ENCODE assay signal across 9 cellular contexts in the genomic region with DNA sequence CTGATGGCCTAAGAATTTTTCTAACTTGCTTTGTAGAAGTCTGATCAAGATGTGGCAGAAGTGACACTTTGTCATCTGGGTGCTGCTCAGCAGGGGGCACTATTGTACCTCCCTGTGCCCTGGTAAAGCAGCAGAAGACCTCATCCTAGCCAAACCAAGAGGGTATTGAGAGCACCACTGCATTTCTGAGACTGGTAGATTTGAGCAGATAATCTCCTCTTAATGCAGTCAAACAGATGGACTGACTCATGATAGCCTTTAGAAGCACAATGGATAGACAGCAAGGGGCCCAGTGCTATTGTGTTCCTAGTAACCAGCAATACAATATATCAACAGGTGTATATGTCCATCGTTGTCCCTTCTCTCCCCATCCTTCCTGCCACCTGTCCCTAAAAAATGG. TPM values are rescaled to one million over a fixed set of nuclear protein-coding genes. Genes with fewer than 3 reads are reported as not detected.
DNase-seq lines count a peak whose midpoint lies in the region; ATAC-seq and TF ChIP-seq lines count a peak whose summit lies in the region.
"Had no signal": no experiment of that assay in that cellular context is flagged by ENCODE, and none has a peak within 500 bp of the region (broad histone marks: within the 10 kb centered on the region; RNA-seq: fewer than 3 reads in every experiment).

No MANE protein-coding gene starts in this region.

- H3K9me3 Mint-ChIP-seq in T-cell: no peaks in the 10 kb centered on the region
- no peaks in the 10 kb centered on the region for H3K9me3 Mint-ChIP-seq in activated T-helper 17 cell treated with anti-CD3 and anti-CD28 coated beads, Interleukin-2, amount 50 U/mL, for 72 hours

- intact Hi-C loops in adrenal gland (cut with DNase I): no loop called here

- H3K4me1 ChIP-seq in adrenal gland (replicated peaks in 1 of 2): peaks cover 11 to 15% of the 10 kb centered on the region in 2 donors

- CTCF ChIA-PET in T-cell (lab: Charles Lee): no interaction called here

- peaks cover 5% of the 10 kb centered on the region for H3K36me3 Mint-ChIP-seq in T-cell
- H3K36me3 Mint-ChIP-seq in activated T-helper 17 cell treated with anti-CD3 and anti-CD28 coated beads, Interleukin-2, amount 50 U/mL, for 72 hours (ENCODE audit: low read depth): peaks cover 22% of the 10 kb centered on the region

- no peak overlapping the region for H3K27ac Mint-ChIP-seq in T-cell
- H3K27ac Mint-ChIP-seq in activated T-helper 17 cell treated with anti-CD3 and anti-CD28 coated beads, Interleukin-2, amount 50 U/mL, for 72 hours: no peak overlapping the region

- H3K36me3 ChIP-seq in adrenal gland (replicated peaks in 1 of 2): no peaks in the 10 kb centered on the region

- H3K4me3 ChIP-seq in NB4 (ENCODE audit: low read depth, low read length) (no peak overlapping the region), adrenal gland (no peak overlapping the region)

- TF ChIP-seq CTCF in NB4 (IDR thresholded peaks at IDR 0.05; ENCODE audit: low read depth, low read length) (peak; percentile 70), adrenal gland (IDR thresholded peaks at IDR 0.05) (peak in 5 of 6 experiments; percentile 27 to 44 (median 43))

- peaks cover 0 to 2% of the 10 kb centered on the region in 2 donors for H3K27me3 Mint-ChIP-seq in T-cell
- H3K27me3 Mint-ChIP-seq in activated T-helper 17 cell treated with anti-CD3 and anti-CD28 coated beads, Interleukin-2, amount 50 U/mL, for 72 hours: no peaks in the 10 kb centered on the region

- no peak overlapping the region for H3K27ac ChIP-seq in adrenal gland

- peak; percentile 11 for DNase-seq in G401 (ENCODE audit: low spot score)
- DNase-seq in NB4 (ENCODE audit: low read depth): peak; percentile 84
- DNase-seq in T-cell: peak; percentile 21 to 72 (median 56)
- DNase-seq in adrenal gland: peak in 6 of 7 donors; percentile 38 to 73 (median 54)
- peak; percentile 23 for DNase-seq in kidney glomerular epithelial cell (lab: John Stamatoyannopoulos, UW)
- DNase-seq in stimulated activated CD8-positive, alpha-beta memory T cell treated with anti-CD3 and anti-CD28 coated beads, Interleukin-4, amount 100 ng/mL, for 4 hours (ENCODE audit: low read depth in 2 of 2, low spot score in 1 of 2): peak; percentile 31 to 35

- ATAC-seq in T-cell (replicated peaks in 1 of 4) (no peak), GM21390 (IDR thresholded peaks at IDR 0.05; ENCODE audit: unreplicated experiment) (no peak)
- ATAC-seq in activated T-helper 17 cell treated with anti-CD3 and anti-CD28 coated beads, Interleukin-2, amount 50 U/mL, for 72 hours (replicated peaks): no peak

- H3K27me3 ChIP-seq in adrenal gland: no peaks in the 10 kb centered on the region

- no peak for TF ChIP-seq POLR2A in NB4 (IDR thresholded peaks at IDR 0.05; ENCODE audit: extremely low read depth, insufficient read length)
- TF ChIP-seq POLR2A in adrenal gland (IDR thresholded peaks at IDR 0.05): no peak

- no peaks in the 10 kb centered on the region for H3K9me3 ChIP-seq in adrenal gland (replicated peaks in 1 of 3)

- in situ Hi-C loops in G401 (cut with HindIII; ENCODE audit: low sequenced_read_pairs): no loop called here

- 53 to 71% (median 68%) methylated on average over 1 of the region's 1 CpG for WGBS in adrenal gland, 4 donors

- peaks cover 20 to 23% (median 22%) of the 10 kb centered on the region in 3 donors for H3K4me1 Mint-ChIP-seq in T-cell
- peaks cover 7% of the 10 kb centered on the region for H3K4me1 Mint-ChIP-seq in activated T-helper 17 cell treated with anti-CD3 and anti-CD28 coated beads, Interleukin-2, amount 50 U/mL, for 72 hours

- POLR2A ChIA-PET in T-cell (lab: Charles Lee): no interaction called here

- no peak overlapping the region for H3K4me3 Mint-ChIP-seq in T-cell
- no peak overlapping the region for H3K4me3 Mint-ChIP-seq in activated T-helper 17 cell treated with anti-CD3 and anti-CD28 coated beads, Interleukin-2, amount 50 U/mL, for 72 hours

RNA-seq across cellular contexts. Expression of gene TPM3, which starts 5.7 kb away (rescaled TPM):
- total RNA-seq in G401 (2014; rRNA removed; shearing (Covaris generic)): 384 and 782 TPM in 2 replicates
- 100 to 1,000 TPM; 340 to 396 (median 363) TPM for total RNA-seq in T-cell
- 100 to 1,000 TPM; 246 to 350 (median 269) TPM for total RNA-seq in adrenal gland
- 100 to 1,000 TPM; 104 to 465 (median 111) TPM for polyA plus RNA-seq in adrenal gland
- total RNA-seq in activated T-helper 17 cell treated with anti-CD3 and anti-CD28 coated beads, Interleukin-2, amount 50 U/mL, for 72 hours: 100 to 1,000 TPM; 370 to 607 TPM

RNA-seq across cellular contexts. Expression of gene CFAP141, which starts 20.0 kb away (rescaled TPM):
- not detected in 2 replicates for total RNA-seq in G401 (2014; rRNA removed; shearing (Covaris generic))
- total RNA-seq in T-cell (not detected), adrenal gland (not detected)
- under 1 TPM in 1 of 3 donors, not detected in 2; 0.51 TPM for polyA plus RNA-seq in adrenal gland
- total RNA-seq in activated T-helper 17 cell treated with anti-CD3 and anti-CD28 coated beads, Interleukin-2, amount 50 U/mL, for 72 hours: not detected
- total RNA-seq: aorta had no signal
- polyA plus RNA-seq: aorta had no signal

RNA-seq across cellular contexts. Expression of gene NUP210L, which starts 31.3 kb away (rescaled TPM):
- not detected in 2 replicates for total RNA-seq in G401 (2014; rRNA removed; shearing (Covaris generic))
- total RNA-seq in T-cell (under 1 TPM; 0.10 to 0.35 (median 0.18) TPM), adrenal gland (under 1 TPM in 3 of 8 donors, not detected in 5; 0.04 to 0.07 (median 0.07) TPM)
- under 1 TPM in 1 of 3 donors, not detected in 2; 0.03 TPM for polyA plus RNA-seq in adrenal gland
- under 1 TPM; 0.04 to 0.24 TPM for total RNA-seq in activated T-helper 17 cell treated with anti-CD3 and anti-CD28 coated beads, Interleukin-2, amount 50 U/mL, for 72 hours

RNA-seq across cellular contexts. Expression of gene UBAP2L, which starts 34.6 kb away (rescaled TPM):
- total RNA-seq in G401 (2014; rRNA removed; shearing (Covaris generic)): 120 and 209 TPM in 2 replicates
- 100 to 1,000 TPM; 175 to 240 (median 192) TPM for total RNA-seq in T-cell
- 100 to 1,000 TPM in 4 of 8 donors, 10 to 100 TPM in 4; 51.0 to 152 (median 97.5) TPM for total RNA-seq in adrenal gland
- polyA plus RNA-seq in adrenal gland: 100 to 1,000 TPM in 2 of 3 donors, 10 to 100 TPM in 1; 88.9 to 185 (median 101) TPM
- total RNA-seq in activated T-helper 17 cell treated with anti-CD3 and anti-CD28 coated beads, Interleukin-2, amount 50 U/mL, for 72 hours: 100 to 1,000 TPM; 237 to 249 TPM

Comparison
In these comparisons a context has a peak if more than half of its experiments do, and no peak if none do; other contexts are left out.
1. DNase-seq: peak in every context shown above with its lines; median percentile 84 in NB4; 56 in T-cell; 54 in adrenal gland; 33 in stimulated activated CD8-positive, alpha-beta memory T cell treated with anti-CD3 and anti-CD28 coated beads, Interleukin-4, amount 100 ng/mL, for 4 hours; 23 in kidney glomerular epithelial cell; 11 in G401.